Comparison of ENCODE assay signal across 14 cellular contexts in genomic region chr20:15902493-15902892, GRCh38.
A peak's percentile ranks its signal among the peaks of the same experiment; 100 is the strongest.
DNase-seq lines count a peak whose midpoint lies in the region; ATAC-seq, FAIRE-seq and TF ChIP-seq lines count a peak whose summit lies in the region.
"Had no signal": no experiment of that assay in that cellular context is flagged by ENCODE, and none has a peak within 500 bp of the region (broad histone marks: within the 10 kb centered on the region; RNA-seq: fewer than 3 reads in every experiment).

No MANE protein-coding gene starts in this region.

- peak; percentile 64 to 78 for TF ChIP-seq RAD21 in H1 (IDR thresholded peaks at IDR 0.05 in 1 of 2, conservative IDR thresholded peaks at IDR 0.05 in 1 of 2; ENCODE audit: low read depth in 2 of 2, low read length in 2 of 2)

- H3K56ac ChIP-seq in H1 (replicated peaks; ENCODE audit: insufficient read length, low read depth, low read length), result no peak overlapping the region

- no peaks in the 10 kb centered on the region for H3K27me3 ChIP-seq in breast epithelium
- no peaks in the 10 kb centered on the region for H3K27me3 ChIP-seq in H1 (replicated peaks in 1 of 4; ENCODE audit: control insufficient read depth in 3 of 4, extremely low read depth in 1 of 4, insufficient read depth in 3 of 4, low read length in 3 of 4)
- H3K27me3 ChIP-seq: SJSA1 had no signal

- DNase-seq in MCF 10A (ENCODE audit: unreplicated experiment), result peak; percentile 13
- no peak for DNase-seq in breast epithelium (ENCODE audit: low spot score in 2 of 2)
- DNase-seq in NAMALWA (ENCODE audit: low spot score), result peak; percentile 51
- peak; percentile 27 to 59 for DNase-seq in H1 (ENCODE audit: low read depth in 1 of 2, low spot score in 2 of 2)
- no peak for DNase-seq in type B pancreatic cell (ENCODE audit: extremely low spot score, unreplicated experiment)
- DNase-seq in ureter (ENCODE audit: low spot score), result no peak
- no peak for DNase-seq in frontal cortex (ENCODE audit: low spot score in 2 of 2)
- DNase-seq: activated CD4-positive, alpha-beta T cell treated with anti-CD3 and anti-CD28 coated beads, Interleukin-2, amount 50 U/mL, for 1 hour; activated naive CD4-positive, alpha-beta T cell; NCI-H2029 treated with DMSO at 0.1 percent for 48 hours had no signal

- H3K27ac Mint-ChIP-seq in MCF 10A (ENCODE audit: low read depth, unreplicated experiment), result no peak overlapping the region
- H3K27ac Mint-ChIP-seq in type B pancreatic cell, result no peak overlapping the region
- H3K27ac Mint-ChIP-seq: B cell had no signal

- H3K79me2 ChIP-seq in H1 (ENCODE audit: control insufficient read depth in 1 of 2, insufficient read depth in 2 of 2, low read length in 2 of 2), result no peaks in the 10 kb centered on the region

- H3K4me2 ChIP-seq in H1 (ENCODE audit: insufficient read depth in 1 of 2, low read depth in 2 of 2, low read length in 2 of 2), result no peak overlapping the region

- H2BK120ac ChIP-seq in H1 (replicated peaks; ENCODE audit: low read depth, low read length), result no peak overlapping the region

- H3K4me3 ChIP-seq in breast epithelium (no peak overlapping the region), H1 (ENCODE audit: extremely low read depth in 1 of 4, insufficient read depth in 2 of 4, low read depth in 3 of 4, low read length in 4 of 4) (no peak overlapping the region)
- H3K4me3 ChIP-seq: SJSA1 had no signal

- BruUV-seq in MCF 10A (replicated peaks; lab: Mats Ljungman, UMichigan), result no TSS peak

- H3K79me1 ChIP-seq in H1 (ENCODE audit: low read depth, low read length), result no peaks in the 10 kb centered on the region

- H2BK20ac ChIP-seq in H1 (ENCODE audit: low read length), result no peak overlapping the region

- H3K27me3 Mint-ChIP-seq in MCF 10A (ENCODE audit: insufficient read depth, unreplicated experiment) (no peaks in the 10 kb centered on the region), type B pancreatic cell (no peaks in the 10 kb centered on the region)
- H3K27me3 Mint-ChIP-seq: B cell had no signal

- intact Hi-C loops in MCF 10A (cut with micrococcal nuclease), result no loop called here
- intact Hi-C loops in breast epithelium (cut with DNase I; ENCODE audit: low total_unique reads), result loop anchor here (5.0 kb wide), 1 partner anchor 1795 kb away; no protein-coding TSS in a partner anchor

- H3K4me3 Mint-ChIP-seq in MCF 10A (ENCODE audit: unreplicated experiment) (no peak overlapping the region), type B pancreatic cell (no peak overlapping the region)
- H3K4me3 Mint-ChIP-seq: B cell had no signal

- H3K36me3 ChIP-seq in breast epithelium (no peaks in the 10 kb centered on the region), H1 (ENCODE audit: control insufficient read depth in 2 of 4, insufficient read depth in 4 of 4, low read length in 3 of 4) (no peaks in the 10 kb centered on the region)
- H3K36me3 ChIP-seq: SJSA1 had no signal

- H3K4ac ChIP-seq in H1 (replicated peaks; ENCODE audit: insufficient read length, low read depth, low read length), result no peak overlapping the region

- H3K4me1 ChIP-seq in breast epithelium (no peaks in the 10 kb centered on the region), H1 (replicated peaks in 1 of 4; ENCODE audit: control insufficient read depth in 3 of 4, insufficient read depth in 4 of 4, low read length in 3 of 4) (no peaks in the 10 kb centered on the region)

- TF ChIP-seq CTCF in MCF 10A (IDR thresholded peaks at IDR 0.05; ENCODE audit: unreplicated experiment) (peak; percentile 19), breast epithelium (IDR thresholded peaks at IDR 0.05) (no peak), H1 (IDR thresholded peaks at IDR 0.05; ENCODE audit: control extremely low read depth in 1 of 3, insufficient read depth in 1 of 3, low read depth in 1 of 3, low read length in 3 of 3) (peak; percentile 51 to 58 (median 53)), type B pancreatic cell (conservative IDR thresholded peaks at IDR 0.05) (peak; percentile 47)

- no peaks in the 10 kb centered on the region for H3K23me2 ChIP-seq in H1 (ENCODE audit: low read depth, low read length)

- TF ChIP-seq POLR2A in breast epithelium (IDR thresholded peaks at IDR 0.05) (no peak), H1 (IDR thresholded peaks at IDR 0.05; ENCODE audit: control extremely low read depth in 1 of 2, low read depth in 2 of 2, low read length in 2 of 2) (no peak)

- FAIRE-seq in H1 (lab: Jason Lieb, UNC), result no peak
- FAIRE-seq in frontal cortex (lab: Jason Lieb, UNC), result no peak
- FAIRE-seq: GM12892 had no signal

- no peak overlapping the region for H2AFZ ChIP-seq in H1 (ENCODE audit: low read length)

- CTCF ChIA-PET in MCF 10A (lab: Yijun Ruan, JAX) (interaction anchor here (0.5 to 1.8 kb wide), 6 partner anchors 8 to 856 kb away, joined by 3 to 4 read pairs (median 3); no protein-coding TSS in a partner anchor), H1 (lab: Charles Lee; ENCODE audit: partially characterized antibody) (interaction anchor here (0.8 to 1.3 kb wide), 8 partner anchors 16 to 865 kb away, joined by 3 to 4 read pairs (median 3); no protein-coding TSS in a partner anchor)

- H4K91ac ChIP-seq in H1 (replicated peaks; ENCODE audit: insufficient read length, low read length), result no peak overlapping the region

- H2BK15ac ChIP-seq in H1 (ENCODE audit: low read length), result no peak overlapping the region

- H3K9ac ChIP-seq in H1 (replicated peaks in 1 of 4; ENCODE audit: extremely low read depth in 1 of 4, low read depth in 3 of 4, low read length in 3 of 4), result no peak overlapping the region

- H2BK5ac ChIP-seq in H1 (ENCODE audit: low read depth, low read length), result no peak overlapping the region

- H2AK5ac ChIP-seq in H1 (ENCODE audit: low read depth, low read length), result no peak overlapping the region

- 89% methylated on average over 9 of the region's 9 CpGs; no CpG with 5 or more reads in 1 of the 2 experiments for WGBS in H1 (ENCODE audit: extremely low coverage in 1 of 2, insufficient coverage in 1 of 2, insufficient read length in 1 of 2, insufficient replicate concordance in 2 of 2, low coverage in 1 of 2, low lambda C conversion rate in 2 of 2, missing lambda C conversion rate in 1 of 2), 2 experiments

- H3K18ac ChIP-seq in H1 (ENCODE audit: extremely low read depth, low read length), result no peak overlapping the region

- H3K4me1 Mint-ChIP-seq in MCF 10A (ENCODE audit: insufficient read depth, unreplicated experiment), result no peaks in the 10 kb centered on the region
- no peaks in the 10 kb centered on the region for H3K4me1 Mint-ChIP-seq in type B pancreatic cell (ENCODE audit: unreplicated experiment)
- H3K4me1 Mint-ChIP-seq: B cell had no signal

- no peaks in the 10 kb centered on the region for H3K9me3 ChIP-seq in breast epithelium
- H3K9me3 ChIP-seq in H1 (ENCODE audit: insufficient read depth in 2 of 2, low read depth in 1 of 2, low read length in 1 of 2), result no peaks in the 10 kb centered on the region
- H3K9me3 ChIP-seq: SJSA1 had no signal

- no peak overlapping the region for H4K8ac ChIP-seq in H1 (ENCODE audit: extremely low read depth, insufficient read depth, low read length)

- no peak for TF ChIP-seq EP300 in H1 (IDR thresholded peaks at IDR 0.05; ENCODE audit: borderline replicate concordance in 1 of 2, low read depth in 2 of 2, low read length in 2 of 2)

- H3K36me3 Mint-ChIP-seq in MCF 10A (ENCODE audit: insufficient read depth, unreplicated experiment) (no peaks in the 10 kb centered on the region), type B pancreatic cell (no peaks in the 10 kb centered on the region)

- H3K27ac ChIP-seq in breast epithelium (no peak overlapping the region), H1 (ENCODE audit: low read depth, low read length) (no peak overlapping the region)
- H3K27ac ChIP-seq: SJSA1 had no signal

- H3K9me3 Mint-ChIP-seq in MCF 10A (ENCODE audit: unreplicated experiment) (no peaks in the 10 kb centered on the region), type B pancreatic cell (no peaks in the 10 kb centered on the region)

- no peak for ATAC-seq in HG02642 (IDR thresholded peaks at IDR 0.05; ENCODE audit: poor library complexity, unreplicated experiment)

- no peak overlapping the region for H2BK12ac ChIP-seq in H1 (ENCODE audit: low read depth, low read length)

- POLR2A ChIA-PET in MCF 10A (lab: Yijun Ruan, JAX) (no interaction called here), H1 (lab: Charles Lee; ENCODE audit: partially characterized antibody) (no interaction called here)

- no peak overlapping the region for H4K5ac ChIP-seq in H1 (ENCODE audit: insufficient read length, low read depth, low read length)

- H3K14ac ChIP-seq in H1 (ENCODE audit: insufficient read length), result no peak overlapping the region

- H3K23ac ChIP-seq in H1 (ENCODE audit: insufficient read length), result no peak overlapping the region

- H4K20me1 ChIP-seq in H1 (replicated peaks in 1 of 2; ENCODE audit: control insufficient read depth in 1 of 2, insufficient read depth in 2 of 2, low read length in 2 of 2), result no peaks in the 10 kb centered on the region

TF ChIP-seq in H1, 55 proteins besides CTCF, POLR2A, EP300 and RAD21:
- TF ChIP-seq YY1 (IDR thresholded peaks at IDR 0.05; ENCODE audit: low read depth, low read length), result peak; percentile 70; the same call in 1 of the 2 replicates
- no peak for TF ChIP-seq RNF2 (IDR thresholded peaks at IDR 0.05; ENCODE audit: borderline replicate concordance, low read depth, low read length, missing control alignments, poor library complexity, severe bottlenecking)

Comparison
In these comparisons a context has a peak if more than half of its experiments do, and no peak if none do; other contexts are left out.
1. DNase-seq: peak in MCF 10A (single experiment), NAMALWA (single experiment) and H1 (2 of 2); none in breast epithelium (0 of 2), type B pancreatic cell (single experiment), ureter (single experiment) and frontal cortex (0 of 2).
2. CTCF ChIP-seq: peak in MCF 10A (single experiment), H1 (3 of 3) and type B pancreatic cell (single experiment); none in breast epithelium (0 of 3).